Comparison of ENCODE assay signal across 20 cellular contexts in genomic region chr13:20832861-20833260, GRCh38.
"Had no signal": no experiment of that assay in that cellular context is flagged by ENCODE, and none has a peak within 500 bp of the region (broad histone marks: within the 10 kb centered on the region; RNA-seq: fewer than 3 reads in every experiment).

No MANE protein-coding gene starts in this region.

- H3K4me2 ChIP-seq: neural progenitor cell had no signal

- H3K4me1 ChIP-seq: body of pancreas, neural progenitor cell had no signal

- ATAC-seq: body of pancreas; esophagus mucosa; left colon; lower lobe of right lung; naive thymus-derived CD4-positive, alpha-beta T cell had no signal

- H3K9me3 ChIP-seq: body of pancreas, lower lobe of right lung, thoracic aorta, vagina had no signal

- H3K27me3 ChIP-seq: body of pancreas, neural progenitor cell, vagina had no signal

- H3K9ac ChIP-seq: neural progenitor cell had no signal

- H3K4me3 ChIP-seq: body of pancreas, lower lobe of right lung, neural progenitor cell, thoracic aorta, vagina had no signal

- DNase-seq: activated CD4-positive, alpha-beta T cell treated with anti-CD3 and anti-CD28 coated beads, Interleukin-2, amount 10 ng/mL, durations not matched to agents 7 days and 5 days; activated CD4-positive, CD25-positive, alpha-beta regulatory T cell treated with anti-CD3 and anti-CD28 coated beads, Interleukin-2, amount 50 U/mL, for 72 hours; activated gamma-delta T cell treated with Interleukin-2 at 50 U/mL for 16 hours; activated T-cell treated with anti-CD3 and anti-CD28 coated beads, Interleukin-2, amount 50 U/mL, for 1 hour; anterior cingulate cortex; body of pancreas; dermis blood vessel endothelial cell; effector memory CD4-positive, alpha-beta T cell; islet precursor cell; left colon; lower lobe of right lung; naive thymus-derived CD4-positive, alpha-beta T cell; posterior cingulate gyrus; stimulated activated CD4-positive, alpha-beta T cell treated with anti-CD3 and anti-CD28 coated beads, Interleukin-4, amount 100 ng/mL, for 24 hours; stimulated activated naive CD4-positive, alpha-beta T cell treated with Interleukin-2 at 50 U/mL for 16 hours; WERI-Rb-1 had no signal

- H2AFZ ChIP-seq: neural progenitor cell had no signal

- H3K27ac ChIP-seq: body of pancreas, lower lobe of right lung, neural progenitor cell, thoracic aorta, vagina had no signal

- H3K36me3 ChIP-seq: neural progenitor cell had no signal
